Comparison of ENCODE assay signal across 1 cellular context in genomic region chr5:173888473-173889135, GRCh38.
TF ChIP-seq lines count a peak whose summit lies in the region.

No MANE protein-coding gene starts in this region.

TF ChIP-seq in K562, 482 proteins besides CTCF, POLR2A, EP300 and RAD21 (continued from another document and continues in another):
- TF ChIP-seq CHD7 (IDR thresholded peaks at IDR 0.05; ENCODE audit: low read depth, low read length) (no peak), PPARD (CRISPR knock-in tag; IDR thresholded peaks at IDR 0.05) (no peak), ELF4 (CRISPR knock-in tag; IDR thresholded peaks at IDR 0.05) (no peak), E4F1 (CRISPR knock-in tag; IDR thresholded peaks at IDR 0.05; ENCODE audit: borderline replicate concordance) (no peak), ZNF232 (CRISPR knock-in tag; IDR thresholded peaks at IDR 0.05) (no peak), FOSL1 (tag; conservative IDR thresholded peaks at IDR 0.05) (0 out of 2 replicates have a peak, but pooled peaks have one; percentile 6), PREB (CRISPR knock-in tag; IDR thresholded peaks at IDR 0.05) (no peak), HDGF (IDR thresholded peaks at IDR 0.05) (no peak), RBFOX2 (IDR thresholded peaks at IDR 0.05; ENCODE audit: low read depth, low read length) (peak; percentile 55), SUPT5H (IDR thresholded peaks at IDR 0.05) (0 out of 2 replicates have a peak, but pooled peaks have one; percentile 1), FOXJ2 (tag; IDR thresholded peaks at IDR 0.05) (peak; percentile 4; the same call in 1 of the 2 replicates), LEF1 (IDR thresholded peaks at IDR 0.05) (0 out of 2 replicates have a peak, but pooled peaks have one; percentile 12), HLTF (IDR thresholded peaks at IDR 0.05) (peak; percentile 26; the same call in 1 of the 2 replicates), THAP7 (CRISPR knock-in tag; IDR thresholded peaks at IDR 0.05) (no peak), MLLT1 (IDR thresholded peaks at IDR 0.05) (peak in 1 of 2 experiments; percentile 96; a peak in 3 of 4 replicates), ARHGAP35 (IDR thresholded peaks at IDR 0.05; ENCODE audit: partially characterized antibody) (peak; percentile 51), RBBP5 (IDR thresholded peaks at IDR 0.05; ENCODE audit: borderline replicate concordance, insufficient read depth, low read length, poor library complexity, severe bottlenecking) (peak; percentile 35), ASH1L (IDR thresholded peaks at IDR 0.05; ENCODE audit: borderline replicate concordance, low read depth, partially characterized antibody) (no peak), SAP30 (IDR thresholded peaks at IDR 0.05; ENCODE audit: borderline replicate concordance, insufficient read depth, low read depth, low read length, poor library complexity, severe bottlenecking) (peak; percentile 34), PHTF2 (CRISPR knock-in tag; IDR thresholded peaks at IDR 0.05) (peak; percentile 78; the same call in 1 of the 2 replicates), ZNF778 (CRISPR knock-in tag; IDR thresholded peaks at IDR 0.05) (no peak), CHD1 (IDR thresholded peaks at IDR 0.05; ENCODE audit: low read length) (peak; percentile 58)
- TF ChIP-seq, protein P1, sequence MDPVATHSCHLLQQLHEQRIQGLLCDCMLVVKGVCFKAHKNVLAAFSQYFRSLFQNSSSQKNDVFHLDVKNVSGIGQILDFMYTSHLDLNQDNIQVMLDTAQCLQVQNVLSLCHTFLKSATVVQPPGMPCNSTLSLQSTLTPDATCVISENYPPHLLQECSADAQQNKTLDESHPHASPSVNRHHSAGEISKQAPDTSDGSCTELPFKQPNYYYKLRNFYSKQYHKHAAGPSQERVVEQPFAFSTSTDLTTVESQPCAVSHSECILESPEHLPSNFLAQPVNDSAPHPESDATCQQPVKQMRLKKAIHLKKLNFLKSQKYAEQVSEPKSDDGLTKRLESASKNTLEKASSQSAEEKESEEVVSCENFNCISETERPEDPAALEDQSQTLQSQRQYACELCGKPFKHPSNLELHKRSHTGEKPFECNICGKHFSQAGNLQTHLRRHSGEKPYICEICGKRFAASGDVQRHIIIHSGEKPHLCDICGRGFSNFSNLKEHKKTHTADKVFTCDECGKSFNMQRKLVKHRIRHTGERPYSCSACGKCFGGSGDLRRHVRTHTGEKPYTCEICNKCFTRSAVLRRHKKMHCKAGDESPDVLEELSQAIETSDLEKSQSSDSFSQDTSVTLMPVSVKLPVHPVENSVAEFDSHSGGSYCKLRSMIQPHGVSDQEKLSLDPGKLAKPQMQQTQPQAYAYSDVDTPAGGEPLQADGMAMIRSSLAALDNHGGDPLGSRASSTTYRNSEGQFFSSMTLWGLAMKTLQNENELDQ (CRISPR knock-in tag; IDR thresholded peaks at IDR 0.05; ENCODE audit: borderline replicate concordance): no peak
- TF ChIP-seq, protein P2, sequence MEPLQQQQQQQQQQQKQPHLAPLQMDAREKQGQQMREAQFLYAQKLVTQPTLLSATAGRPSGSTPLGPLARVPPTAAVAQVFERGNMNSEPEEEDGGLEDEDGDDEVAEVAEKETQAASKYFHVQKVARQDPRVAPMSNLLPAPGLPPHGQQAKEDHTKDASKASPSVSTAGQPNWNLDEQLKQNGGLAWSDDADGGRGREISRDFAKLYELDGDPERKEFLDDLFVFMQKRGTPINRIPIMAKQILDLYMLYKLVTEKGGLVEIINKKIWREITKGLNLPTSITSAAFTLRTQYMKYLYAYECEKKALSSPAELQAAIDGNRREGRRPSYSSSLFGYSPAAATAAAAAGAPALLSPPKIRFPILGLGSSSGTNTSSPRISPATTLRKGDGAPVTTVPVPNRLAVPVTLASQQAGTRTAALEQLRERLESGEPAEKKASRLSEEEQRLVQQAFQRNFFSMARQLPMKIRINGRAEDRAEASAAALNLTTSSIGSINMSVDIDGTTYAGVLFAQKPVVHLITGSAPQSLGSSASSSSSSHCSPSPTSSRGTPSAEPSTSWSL (CRISPR knock-in tag; IDR thresholded peaks at IDR 0.05; ENCODE audit: borderline replicate concordance): no peak
- TF ChIP-seq, protein P3, sequence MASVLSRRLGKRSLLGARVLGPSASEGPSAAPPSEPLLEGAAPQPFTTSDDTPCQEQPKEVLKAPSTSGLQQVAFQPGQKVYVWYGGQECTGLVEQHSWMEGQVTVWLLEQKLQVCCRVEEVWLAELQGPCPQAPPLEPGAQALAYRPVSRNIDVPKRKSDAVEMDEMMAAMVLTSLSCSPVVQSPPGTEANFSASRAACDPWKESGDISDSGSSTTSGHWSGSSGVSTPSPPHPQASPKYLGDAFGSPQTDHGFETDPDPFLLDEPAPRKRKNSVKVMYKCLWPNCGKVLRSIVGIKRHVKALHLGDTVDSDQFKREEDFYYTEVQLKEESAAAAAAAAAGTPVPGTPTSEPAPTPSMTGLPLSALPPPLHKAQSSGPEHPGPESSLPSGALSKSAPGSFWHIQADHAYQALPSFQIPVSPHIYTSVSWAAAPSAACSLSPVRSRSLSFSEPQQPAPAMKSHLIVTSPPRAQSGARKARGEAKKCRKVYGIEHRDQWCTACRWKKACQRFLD (CRISPR knock-in tag; IDR thresholded peaks at IDR 0.05): 0 out of 2 replicates have a peak, but pooled peaks have one; percentile 14
- TF ChIP-seq, protein P4, sequence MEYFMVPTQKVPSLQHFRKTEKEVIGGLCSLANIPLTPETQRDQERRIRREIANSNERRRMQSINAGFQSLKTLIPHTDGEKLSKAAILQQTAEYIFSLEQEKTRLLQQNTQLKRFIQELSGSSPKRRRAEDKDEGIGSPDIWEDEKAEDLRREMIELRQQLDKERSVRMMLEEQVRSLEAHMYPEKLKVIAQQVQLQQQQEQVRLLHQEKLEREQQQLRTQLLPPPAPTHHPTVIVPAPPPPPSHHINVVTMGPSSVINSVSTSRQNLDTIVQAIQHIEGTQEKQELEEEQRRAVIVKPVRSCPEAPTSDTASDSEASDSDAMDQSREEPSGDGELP (CRISPR knock-in tag; IDR thresholded peaks at IDR 0.05; ENCODE audit: borderline replicate concordance): peak; percentile 2; the same call in 1 of the 2 replicates
- TF ChIP-seq, protein P5, sequence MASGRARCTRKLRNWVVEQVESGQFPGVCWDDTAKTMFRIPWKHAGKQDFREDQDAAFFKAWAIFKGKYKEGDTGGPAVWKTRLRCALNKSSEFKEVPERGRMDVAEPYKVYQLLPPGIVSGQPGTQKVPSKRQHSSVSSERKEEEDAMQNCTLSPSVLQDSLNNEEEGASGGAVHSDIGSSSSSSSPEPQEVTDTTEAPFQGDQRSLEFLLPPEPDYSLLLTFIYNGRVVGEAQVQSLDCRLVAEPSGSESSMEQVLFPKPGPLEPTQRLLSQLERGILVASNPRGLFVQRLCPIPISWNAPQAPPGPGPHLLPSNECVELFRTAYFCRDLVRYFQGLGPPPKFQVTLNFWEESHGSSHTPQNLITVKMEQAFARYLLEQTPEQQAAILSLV (tag; IDR thresholded peaks at IDR 0.05): no peak
